31 cellular contexts compared by ENCODE assay signal in genomic region chr6:168929871-168930450, GRCh38.
"Had no signal": no experiment of that assay in that cellular context is flagged by ENCODE, and none has a peak within 500 bp of the region (broad histone marks: within the 10 kb centered on the region; RNA-seq: fewer than 3 reads in every experiment).

No MANE protein-coding gene starts in this region.

- H3K27me3 ChIP-seq: brain microvascular endothelial cell, SJCRH30 had no signal

- H3K4me1 Mint-ChIP-seq: activated CD4-positive, alpha-beta T cell treated with anti-CD3 and anti-CD28 coated beads, Interleukin-2, amount 10 ng/mL, durations not matched to agents 7 days and 5 days; activated naive CD8-positive, alpha-beta T cell treated with anti-CD3 and anti-CD28 coated beads for 36 hours; activated T-helper 17 cell treated with anti-CD3 and anti-CD28 coated beads, Interleukin-2, amount 50 U/mL, for 72 hours had no signal

- DNase-seq: activated CD4-positive, alpha-beta T cell treated with anti-CD3 and anti-CD28 coated beads for 1 hour; activated CD4-positive, alpha-beta T cell treated with anti-CD3 and anti-CD28 coated beads, Interleukin-2, amount 10 ng/mL, durations not matched to agents 7 days and 5 days; activated CD4-positive, alpha-beta T cell treated with anti-CD3 and anti-CD28 coated beads, Interleukin-2, amount 50 U/mL, for 48 hours; activated CD4-positive, CD25-positive, alpha-beta regulatory T cell; activated CD8-positive, alpha-beta memory T cell treated with anti-CD3 and anti-CD28 coated beads, Interleukin-2, amount 50 U/mL, for 48 hours; activated CD8-positive, alpha-beta T cell treated with anti-CD3 and anti-CD28 coated beads, Interleukin-2, amount 10 ng/mL, durations not matched to agents 7 days and 5 days; activated effector memory CD4-positive, alpha-beta T cell treated with anti-CD3 and anti-CD28 coated beads, Interleukin-2, amount 50 U/mL, for 16 hours; activated naive CD4-positive, alpha-beta T cell; activated naive CD4-positive, alpha-beta T cell treated with anti-CD3 and anti-CD28 coated beads, Interleukin-2, amount 50 U/mL, for 16 hours; activated naive CD8-positive, alpha-beta T cell treated with anti-CD3 and anti-CD28 coated beads for 36 hours; activated T-cell treated with anti-CD3 and anti-CD28 coated beads, Interleukin-2, amount 50 U/mL, for 1 hour; activated T-cell treated with anti-CD3 and anti-CD28 coated beads, Interleukin-2, amount 50 U/mL, for 72 hours; amniotic stem cell; aorta; brain microvascular endothelial cell; MM.1S; MV-4-11; NCI-H1092; NCI-H1436 treated with DMSO at 0.1 percent for 48 hours; NCI-H1694 treated with DMSO at 0.1 percent for 48 hours; NCI-H2029; NCI-H345; NCI-H524 treated with DMSO at 0.1 percent for 48 hours; SHP77; SJCRH30; T1000; WERI-Rb-1 had no signal

- H3K36me3 ChIP-seq: brain microvascular endothelial cell, SJCRH30, WERI-Rb-1 had no signal

- ATAC-seq: activated CD8-positive, alpha-beta T cell treated with anti-CD3 and anti-CD28 coated beads, Interleukin-2, amount 10 ng/mL, durations not matched to agents 7 days and 5 days; activated T-cell treated with anti-CD3 and anti-CD28 coated beads, Interleukin-2, amount 50 U/mL, for 72 hours; activated T-helper 17 cell treated with anti-CD3 and anti-CD28 coated beads, Interleukin-2, amount 50 U/mL, for 72 hours; Panc1 had no signal

- H3K9me3 Mint-ChIP-seq: activated CD4-positive, alpha-beta T cell treated with anti-CD3 and anti-CD28 coated beads, Interleukin-2, amount 10 ng/mL, durations not matched to agents 7 days and 5 days; activated naive CD8-positive, alpha-beta T cell treated with anti-CD3 and anti-CD28 coated beads for 36 hours; activated T-helper 17 cell treated with anti-CD3 and anti-CD28 coated beads, Interleukin-2, amount 50 U/mL, for 72 hours had no signal

- H3K27ac ChIP-seq: brain microvascular endothelial cell, KMS-11, SJCRH30, SK-N-MC, WERI-Rb-1 had no signal

- H3K27ac Mint-ChIP-seq: activated CD4-positive, alpha-beta T cell treated with anti-CD3 and anti-CD28 coated beads, Interleukin-2, amount 10 ng/mL, durations not matched to agents 7 days and 5 days; activated CD8-positive, alpha-beta T cell treated with anti-CD3 and anti-CD28 coated beads, Interleukin-2, amount 10 ng/mL, durations not matched to agents 7 days and 5 days; activated naive CD8-positive, alpha-beta T cell treated with anti-CD3 and anti-CD28 coated beads for 36 hours; activated T-cell treated with anti-CD3 and anti-CD28 coated beads, Interleukin-2, amount 50 U/mL, for 72 hours; activated T-helper 17 cell treated with anti-CD3 and anti-CD28 coated beads, Interleukin-2, amount 50 U/mL, for 72 hours had no signal

- H3K4me3 ChIP-seq: SJCRH30, SK-N-MC had no signal

- H3K36me3 Mint-ChIP-seq: activated naive CD8-positive, alpha-beta T cell treated with anti-CD3 and anti-CD28 coated beads for 36 hours had no signal

- H3K4me3 Mint-ChIP-seq: activated CD4-positive, alpha-beta T cell treated with anti-CD3 and anti-CD28 coated beads, Interleukin-2, amount 10 ng/mL, durations not matched to agents 7 days and 5 days; activated CD8-positive, alpha-beta T cell treated with anti-CD3 and anti-CD28 coated beads, Interleukin-2, amount 10 ng/mL, durations not matched to agents 7 days and 5 days; activated naive CD8-positive, alpha-beta T cell treated with anti-CD3 and anti-CD28 coated beads for 36 hours; activated T-cell treated with anti-CD3 and anti-CD28 coated beads, Interleukin-2, amount 50 U/mL, for 72 hours; activated T-helper 17 cell treated with anti-CD3 and anti-CD28 coated beads, Interleukin-2, amount 50 U/mL, for 72 hours had no signal
